Comparison of ENCODE assay signal across 17 cellular contexts in genomic region chr21:45354970-45355369, GRCh38.
"Had no signal": no experiment of that assay in that cellular context is flagged by ENCODE, and none has a peak within 500 bp of the region (broad histone marks: within the 10 kb centered on the region; RNA-seq: fewer than 3 reads in every experiment).

No MANE protein-coding gene starts in this region.

- ATAC-seq: activated T-helper 17 cell treated with anti-CD3 and anti-CD28 coated beads, Interleukin-2, amount 50 U/mL, for 72 hours; body of pancreas; esophagus mucosa; left cardiac atrium; mucosa of descending colon; naive thymus-derived CD8-positive, alpha-beta T cell; WTC11 had no signal

- H3K4me3 Mint-ChIP-seq: activated CD4-positive, alpha-beta T cell treated with anti-CD3 and anti-CD28 coated beads, Interleukin-2, amount 10 ng/mL, durations not matched to agents 24 days and 14 days; activated naive CD4-positive, alpha-beta T cell treated with anti-CD3 and anti-CD28 coated beads for 36 hours; activated T-helper 17 cell treated with anti-CD3 and anti-CD28 coated beads, Interleukin-2, amount 50 U/mL, for 72 hours; stimulated activated naive CD8-positive, alpha-beta T cell treated with anti-CD3 and anti-CD28 coated beads, Interleukin-15, Interleukin-2, amounts not matched to agents 100 ng/mL and 50 ng/mL, for 24 hours; WTC11 had no signal

- DNase-seq: activated CD4-positive, alpha-beta T cell treated with anti-CD3 and anti-CD28 coated beads, Interleukin-2, amount 10 ng/mL, durations not matched to agents 24 days and 14 days; activated CD8-positive, alpha-beta memory T cell treated with anti-CD3 and anti-CD28 coated beads for 24 hours; body of pancreas; dorsolateral prefrontal cortex; left cardiac atrium; mammary epithelial cell; occipital lobe; stimulated activated CD4-positive, alpha-beta T cell treated with anti-CD3 and anti-CD28 coated beads, Interleukin-2, amount 100 ng/mL, for 48 hours; uterus had no signal

- H3K9me3 Mint-ChIP-seq: activated CD4-positive, alpha-beta T cell treated with anti-CD3 and anti-CD28 coated beads, Interleukin-2, amount 10 ng/mL, durations not matched to agents 24 days and 14 days; activated naive CD4-positive, alpha-beta T cell treated with anti-CD3 and anti-CD28 coated beads for 36 hours; activated T-helper 17 cell treated with anti-CD3 and anti-CD28 coated beads, Interleukin-2, amount 50 U/mL, for 72 hours; naive thymus-derived CD8-positive, alpha-beta T cell; stimulated activated naive CD8-positive, alpha-beta T cell treated with anti-CD3 and anti-CD28 coated beads, Interleukin-15, Interleukin-2, amounts not matched to agents 100 ng/mL and 50 ng/mL, for 24 hours had no signal

- H3K36me3 ChIP-seq: thoracic aorta, uterus had no signal

- H3K4me3 ChIP-seq: body of pancreas, dorsolateral prefrontal cortex, mucosa of descending colon, thoracic aorta, uterus had no signal

- H3K27ac Mint-ChIP-seq: activated CD4-positive, alpha-beta T cell treated with anti-CD3 and anti-CD28 coated beads, Interleukin-2, amount 10 ng/mL, durations not matched to agents 24 days and 14 days; activated naive CD4-positive, alpha-beta T cell treated with anti-CD3 and anti-CD28 coated beads for 36 hours; activated T-helper 17 cell treated with anti-CD3 and anti-CD28 coated beads, Interleukin-2, amount 50 U/mL, for 72 hours; stimulated activated naive CD8-positive, alpha-beta T cell treated with anti-CD3 and anti-CD28 coated beads, Interleukin-15, Interleukin-2, amounts not matched to agents 100 ng/mL and 50 ng/mL, for 24 hours had no signal

- H3K9me3 ChIP-seq: body of pancreas, mucosa of descending colon, thoracic aorta, uterus had no signal

- H3K27ac ChIP-seq: body of pancreas, dorsolateral prefrontal cortex, thoracic aorta, uterus had no signal

- H3K4me1 Mint-ChIP-seq: activated T-helper 17 cell treated with anti-CD3 and anti-CD28 coated beads, Interleukin-2, amount 50 U/mL, for 72 hours had no signal

- H3K27me3 ChIP-seq: body of pancreas, uterus had no signal

- H3K36me3 Mint-ChIP-seq: naive thymus-derived CD8-positive, alpha-beta T cell; WTC11 had no signal
